ENCODE assay signal across 1 cellular context in genomic region chr1:207188901-207189300, GRCh38.
TF ChIP-seq lines count a peak whose summit lies in the region.

No MANE protein-coding gene starts in this region.

TF ChIP-seq in K562, 482 proteins besides CTCF, POLR2A, EP300 and RAD21 (continued from another document):
- TF ChIP-seq, protein P1, sequence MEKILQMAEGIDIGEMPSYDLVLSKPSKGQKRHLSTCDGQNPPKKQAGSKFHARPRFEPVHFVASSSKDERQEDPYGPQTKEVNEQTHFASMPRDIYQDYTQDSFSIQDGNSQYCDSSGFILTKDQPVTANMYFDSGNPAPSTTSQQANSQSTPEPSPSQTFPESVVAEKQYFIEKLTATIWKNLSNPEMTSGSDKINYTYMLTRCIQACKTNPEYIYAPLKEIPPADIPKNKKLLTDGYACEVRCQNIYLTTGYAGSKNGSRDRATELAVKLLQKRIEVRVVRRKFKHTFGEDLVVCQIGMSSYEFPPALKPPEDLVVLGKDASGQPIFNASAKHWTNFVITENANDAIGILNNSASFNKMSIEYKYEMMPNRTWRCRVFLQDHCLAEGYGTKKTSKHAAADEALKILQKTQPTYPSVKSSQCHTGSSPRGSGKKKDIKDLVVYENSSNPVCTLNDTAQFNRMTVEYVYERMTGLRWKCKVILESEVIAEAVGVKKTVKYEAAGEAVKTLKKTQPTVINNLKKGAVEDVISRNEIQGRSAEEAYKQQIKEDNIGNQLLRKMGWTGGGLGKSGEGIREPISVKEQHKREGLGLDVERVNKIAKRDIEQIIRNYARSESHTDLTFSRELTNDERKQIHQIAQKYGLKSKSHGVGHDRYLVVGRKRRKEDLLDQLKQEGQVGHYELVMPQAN (IDR thresholded peaks at IDR 0.05; ENCODE audit: borderline replicate concordance), result no peak
- TF ChIP-seq BRD4 (IDR thresholded peaks at IDR 0.05) (no peak), KDM1A (IDR thresholded peaks at IDR 0.05) (no peak)
- TF ChIP-seq, protein P2, sequence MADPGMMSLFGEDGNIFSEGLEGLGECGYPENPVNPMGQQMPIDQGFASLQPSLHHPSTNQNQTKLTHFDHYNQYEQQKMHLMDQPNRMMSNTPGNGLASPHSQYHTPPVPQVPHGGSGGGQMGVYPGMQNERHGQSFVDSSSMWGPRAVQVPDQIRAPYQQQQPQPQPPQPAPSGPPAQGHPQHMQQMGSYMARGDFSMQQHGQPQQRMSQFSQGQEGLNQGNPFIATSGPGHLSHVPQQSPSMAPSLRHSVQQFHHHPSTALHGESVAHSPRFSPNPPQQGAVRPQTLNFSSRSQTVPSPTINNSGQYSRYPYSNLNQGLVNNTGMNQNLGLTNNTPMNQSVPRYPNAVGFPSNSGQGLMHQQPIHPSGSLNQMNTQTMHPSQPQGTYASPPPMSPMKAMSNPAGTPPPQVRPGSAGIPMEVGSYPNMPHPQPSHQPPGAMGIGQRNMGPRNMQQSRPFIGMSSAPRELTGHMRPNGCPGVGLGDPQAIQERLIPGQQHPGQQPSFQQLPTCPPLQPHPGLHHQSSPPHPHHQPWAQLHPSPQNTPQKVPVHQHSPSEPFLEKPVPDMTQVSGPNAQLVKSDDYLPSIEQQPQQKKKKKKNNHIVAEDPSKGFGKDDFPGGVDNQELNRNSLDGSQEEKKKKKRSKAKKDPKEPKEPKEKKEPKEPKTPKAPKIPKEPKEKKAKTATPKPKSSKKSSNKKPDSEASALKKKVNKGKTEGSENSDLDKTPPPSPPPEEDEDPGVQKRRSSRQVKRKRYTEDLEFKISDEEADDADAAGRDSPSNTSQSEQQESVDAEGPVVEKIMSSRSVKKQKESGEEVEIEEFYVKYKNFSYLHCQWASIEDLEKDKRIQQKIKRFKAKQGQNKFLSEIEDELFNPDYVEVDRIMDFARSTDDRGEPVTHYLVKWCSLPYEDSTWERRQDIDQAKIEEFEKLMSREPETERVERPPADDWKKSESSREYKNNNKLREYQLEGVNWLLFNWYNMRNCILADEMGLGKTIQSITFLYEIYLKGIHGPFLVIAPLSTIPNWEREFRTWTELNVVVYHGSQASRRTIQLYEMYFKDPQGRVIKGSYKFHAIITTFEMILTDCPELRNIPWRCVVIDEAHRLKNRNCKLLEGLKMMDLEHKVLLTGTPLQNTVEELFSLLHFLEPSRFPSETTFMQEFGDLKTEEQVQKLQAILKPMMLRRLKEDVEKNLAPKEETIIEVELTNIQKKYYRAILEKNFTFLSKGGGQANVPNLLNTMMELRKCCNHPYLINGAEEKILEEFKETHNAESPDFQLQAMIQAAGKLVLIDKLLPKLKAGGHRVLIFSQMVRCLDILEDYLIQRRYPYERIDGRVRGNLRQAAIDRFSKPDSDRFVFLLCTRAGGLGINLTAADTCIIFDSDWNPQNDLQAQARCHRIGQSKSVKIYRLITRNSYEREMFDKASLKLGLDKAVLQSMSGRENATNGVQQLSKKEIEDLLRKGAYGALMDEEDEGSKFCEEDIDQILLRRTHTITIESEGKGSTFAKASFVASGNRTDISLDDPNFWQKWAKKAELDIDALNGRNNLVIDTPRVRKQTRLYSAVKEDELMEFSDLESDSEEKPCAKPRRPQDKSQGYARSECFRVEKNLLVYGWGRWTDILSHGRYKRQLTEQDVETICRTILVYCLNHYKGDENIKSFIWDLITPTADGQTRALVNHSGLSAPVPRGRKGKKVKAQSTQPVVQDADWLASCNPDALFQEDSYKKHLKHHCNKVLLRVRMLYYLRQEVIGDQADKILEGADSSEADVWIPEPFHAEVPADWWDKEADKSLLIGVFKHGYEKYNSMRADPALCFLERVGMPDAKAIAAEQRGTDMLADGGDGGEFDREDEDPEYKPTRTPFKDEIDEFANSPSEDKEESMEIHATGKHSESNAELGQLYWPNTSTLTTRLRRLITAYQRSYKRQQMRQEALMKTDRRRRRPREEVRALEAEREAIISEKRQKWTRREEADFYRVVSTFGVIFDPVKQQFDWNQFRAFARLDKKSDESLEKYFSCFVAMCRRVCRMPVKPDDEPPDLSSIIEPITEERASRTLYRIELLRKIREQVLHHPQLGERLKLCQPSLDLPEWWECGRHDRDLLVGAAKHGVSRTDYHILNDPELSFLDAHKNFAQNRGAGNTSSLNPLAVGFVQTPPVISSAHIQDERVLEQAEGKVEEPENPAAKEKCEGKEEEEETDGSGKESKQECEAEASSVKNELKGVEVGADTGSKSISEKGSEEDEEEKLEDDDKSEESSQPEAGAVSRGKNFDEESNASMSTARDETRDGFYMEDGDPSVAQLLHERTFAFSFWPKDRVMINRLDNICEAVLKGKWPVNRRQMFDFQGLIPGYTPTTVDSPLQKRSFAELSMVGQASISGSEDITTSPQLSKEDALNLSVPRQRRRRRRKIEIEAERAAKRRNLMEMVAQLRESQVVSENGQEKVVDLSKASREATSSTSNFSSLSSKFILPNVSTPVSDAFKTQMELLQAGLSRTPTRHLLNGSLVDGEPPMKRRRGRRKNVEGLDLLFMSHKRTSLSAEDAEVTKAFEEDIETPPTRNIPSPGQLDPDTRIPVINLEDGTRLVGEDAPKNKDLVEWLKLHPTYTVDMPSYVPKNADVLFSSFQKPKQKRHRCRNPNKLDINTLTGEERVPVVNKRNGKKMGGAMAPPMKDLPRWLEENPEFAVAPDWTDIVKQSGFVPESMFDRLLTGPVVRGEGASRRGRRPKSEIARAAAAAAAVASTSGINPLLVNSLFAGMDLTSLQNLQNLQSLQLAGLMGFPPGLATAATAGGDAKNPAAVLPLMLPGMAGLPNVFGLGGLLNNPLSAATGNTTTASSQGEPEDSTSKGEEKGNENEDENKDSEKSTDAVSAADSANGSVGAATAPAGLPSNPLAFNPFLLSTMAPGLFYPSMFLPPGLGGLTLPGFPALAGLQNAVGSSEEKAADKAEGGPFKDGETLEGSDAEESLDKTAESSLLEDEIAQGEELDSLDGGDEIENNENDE (IDR thresholded peaks at IDR 0.05; ENCODE audit: low read depth, low read length), result no peak
TF ChIP-seq in K562: peak in this region for 3.
